31 cellular contexts compared by ENCODE assay signal in genomic region chr1:247429526-247429925, GRCh38. TPM values are rescaled to one million over a fixed set of nuclear protein-coding genes. Genes with fewer than 3 reads are reported as not detected.
"Had no signal": no experiment of that assay in that cellular context is flagged by ENCODE, and none has a peak within 500 bp of the region (broad histone marks: within the 10 kb centered on the region; RNA-seq: fewer than 3 reads in every experiment).

No MANE protein-coding gene starts in this region.

- H3K4me3 Mint-ChIP-seq: activated naive CD8-positive, alpha-beta T cell; natural killer cell; stimulated activated naive B cell treated with anti-CD40 and anti-IgM and Interleukin-4, amounts not matched to agents 10 μg/mL and 1 μg/mL and 100 μg/mL, for 72 hours had no signal

- DNase-seq: activated CD4-positive, alpha-beta T cell treated with anti-CD3 and anti-CD28 coated beads for 4 hours; activated CD4-positive, alpha-beta T cell treated with anti-CD3 and anti-CD28 coated beads, Interleukin-2, amount 50 U/mL, for 48 hours; activated CD4-positive, CD25-positive, alpha-beta regulatory T cell; activated CD8-positive, alpha-beta memory T cell treated with anti-CD3 and anti-CD28 coated beads for 24 hours; activated effector memory CD4-positive, alpha-beta T cell treated with Interleukin-2 at 50 U/mL for 16 hours; activated naive CD4-positive, alpha-beta T cell treated with Interleukin-2 at 50 U/mL for 16 hours; anterior cingulate cortex; brain microvascular endothelial cell; caudate nucleus; foreskin melanocyte; heart right ventricle; mesendoderm; natural killer cell; sigmoid colon; small intestine; stimulated activated CD4-positive, alpha-beta T cell treated with anti-CD3 and anti-CD28 coated beads, Interleukin-4, amount 100 ng/mL, for 4 hours; stimulated activated CD8-positive, alpha-beta memory T cell treated with anti-CD3 and anti-CD28 coated beads, Interleukin-4, amount 100 ng/mL, for 48 hours; stimulated activated naive B cell treated with anti-CD40 and anti-IgM and Interleukin-4, amounts not matched to agents 10 μg/mL and 1 μg/mL and 100 μg/mL, for 72 hours; stomach; tibial artery; upper lobe of right lung had no signal

- H3K9me3 ChIP-seq: esophagus muscularis mucosa, heart right ventricle, sigmoid colon, stomach, tibial artery, upper lobe of right lung had no signal

- H3K4me1 ChIP-seq: esophagus muscularis mucosa, sigmoid colon, stomach, tibial artery, upper lobe of right lung had no signal

- H3K9me3 Mint-ChIP-seq: natural killer cell had no signal

- H3K27ac ChIP-seq: brain microvascular endothelial cell, esophagus muscularis mucosa, heart right ventricle, sigmoid colon, stomach, tibial artery, upper lobe of right lung had no signal

- H3K4me3 ChIP-seq: esophagus muscularis mucosa, heart right ventricle, lung, sigmoid colon, stomach, tibial artery, upper lobe of right lung had no signal

- ATAC-seq: natural killer cell, upper lobe of right lung had no signal

- H3K27ac Mint-ChIP-seq: activated naive CD8-positive, alpha-beta T cell; natural killer cell; stimulated activated naive B cell treated with anti-CD40 and anti-IgM and Interleukin-4, amounts not matched to agents 10 μg/mL and 1 μg/mL and 100 μg/mL, for 72 hours had no signal

- H3K27me3 Mint-ChIP-seq: activated naive CD8-positive, alpha-beta T cell; stimulated activated naive B cell treated with anti-CD40 and anti-IgM and Interleukin-4, amounts not matched to agents 10 μg/mL and 1 μg/mL and 100 μg/mL, for 72 hours had no signal

- H3K27me3 ChIP-seq: brain microvascular endothelial cell, sigmoid colon, upper lobe of right lung had no signal

- H3K36me3 ChIP-seq: brain microvascular endothelial cell, esophagus muscularis mucosa, sigmoid colon, tibial artery, upper lobe of right lung had no signal

RNA-seq across cellular contexts. Expression of gene OR2B11, which starts 28.4 kb away (rescaled TPM):
- total RNA-seq: esophagus muscularis mucosa; glomerular endothelial cell; heart right ventricle; kidney epithelial cell; lung; natural killer cell; omental fat pad; posterior vena cava; renal cortical epithelial cell; sigmoid colon; stomach; T-helper 1 cell treated with Interleukin-12 subunit alpha and Interleukin-12 subunit beta and Interleukin-4 antibody, amounts not matched to agents 30 ng/mL and 1 ng/mL, for 36 hours; upper lobe of right lung had no signal
- polyA plus RNA-seq: adipose tissue, heart right ventricle, small intestine, stomach had no signal
